ENCODE assay signal across 17 cellular contexts in genomic region chr16:79571065-79571697, GRCh38. TPM values are rescaled to one million over a fixed set of nuclear protein-coding genes. Genes with fewer than 3 reads are reported as not detected.
DNase-seq lines count a peak whose midpoint lies in the region; TF ChIP-seq lines count a peak whose summit lies in the region.
"Had no signal": no experiment of that assay in that cellular context is flagged by ENCODE, and none has a peak within 500 bp of the region (broad histone marks: within the 10 kb centered on the region; RNA-seq: fewer than 3 reads in every experiment).

No MANE protein-coding gene starts in this region.

- WGBS in testis, 2 donors, result 33 to 47% methylated on average over 6 of the region's 6 CpGs

- no peaks in the 10 kb centered on the region for H3K9me2 ChIP-seq in Karpas-422 (replicated peaks; ENCODE audit: insufficient read depth, low read length)

- no peak for TF ChIP-seq POLR2A in testis (IDR thresholded peaks at IDR 0.05)

- H3K27ac Mint-ChIP-seq in nephron, result peak overlapping the region in 2 of 3 experiments; percentile 50 to 64
- H3K27ac Mint-ChIP-seq in glutamatergic neuron (ENCODE audit: unreplicated experiment), result no peak overlapping the region
- H3K27ac Mint-ChIP-seq: activated naive CD8-positive, alpha-beta T cell treated with anti-CD3 and anti-CD28 coated beads, Interleukin-2, amount 10 ng/mL, durations not matched to agents 7 days and 5 days; WTC11 had no signal

- no peak overlapping the region for H3K27ac ChIP-seq in Karpas-422 (ENCODE audit: low read length)
- no peak overlapping the region for H3K27ac ChIP-seq in testis
- H3K27ac ChIP-seq: cardiac muscle cell, RWPE1 had no signal

- H3K36me3 ChIP-seq in Karpas-422 (ENCODE audit: insufficient read depth, low read length), result no peaks in the 10 kb centered on the region
- no peaks in the 10 kb centered on the region for H3K36me3 ChIP-seq in testis (ENCODE audit: low read depth, missing control alignments)
- H3K36me3 ChIP-seq: cardiac muscle cell had no signal

- H3K4me3 ChIP-seq in Karpas-422 (ENCODE audit: low read length) (no peak overlapping the region), testis (peak overlapping the region in 1 of 2 donors; percentile 31)
- H3K4me3 ChIP-seq: cardiac muscle cell, mucosa of descending colon had no signal

- no peaks in the 10 kb centered on the region for H3K79me2 ChIP-seq in Karpas-422 (ENCODE audit: low read length)

- peak overlapping the region in 2 of 3 experiments; percentile 68 to 77 for H3K4me3 Mint-ChIP-seq in nephron
- no peak overlapping the region for H3K4me3 Mint-ChIP-seq in glutamatergic neuron (ENCODE audit: unreplicated experiment)
- H3K4me3 Mint-ChIP-seq: activated naive CD8-positive, alpha-beta T cell treated with anti-CD3 and anti-CD28 coated beads, Interleukin-2, amount 10 ng/mL, durations not matched to agents 7 days and 5 days; WTC11 had no signal

- no peaks in the 10 kb centered on the region for H3K4me1 ChIP-seq in Karpas-422 (ENCODE audit: low read length)
- H3K4me1 ChIP-seq in testis, result no peaks in the 10 kb centered on the region

- H3K27me3 ChIP-seq in Karpas-422 (ENCODE audit: low read length), result no peaks in the 10 kb centered on the region
- no peaks in the 10 kb centered on the region for H3K27me3 ChIP-seq in testis
- H3K27me3 ChIP-seq: cardiac muscle cell had no signal

- H3K9me3 ChIP-seq in Karpas-422 (ENCODE audit: low read length), result no peaks in the 10 kb centered on the region
- H3K9me3 ChIP-seq in testis, result no peaks in the 10 kb centered on the region
- H3K9me3 ChIP-seq: mucosa of descending colon had no signal

- intact Hi-C loops in testis (cut with DNase I; ENCODE audit: low total_unique reads), result no loop called here

- no peak overlapping the region for H3K9ac ChIP-seq in Karpas-422 (ENCODE audit: low read length)

- H4K20me1 ChIP-seq in Karpas-422 (ENCODE audit: insufficient read depth, low read depth, low read length), result 0 out of 2 replicates have a peak, but pooled peaks cover 3% of the 10 kb centered on the region

- H3K27me3 Mint-ChIP-seq in nephron (ENCODE audit: low read depth) (peaks cover 45% of the 10 kb centered on the region), glutamatergic neuron (ENCODE audit: unreplicated experiment) (peaks cover 5% of the 10 kb centered on the region)

- no peaks in the 10 kb centered on the region for H3K9me3 Mint-ChIP-seq in nephron
- no peaks in the 10 kb centered on the region for H3K9me3 Mint-ChIP-seq in glutamatergic neuron (ENCODE audit: unreplicated experiment)
- H3K9me3 Mint-ChIP-seq: activated naive CD8-positive, alpha-beta T cell treated with anti-CD3 and anti-CD28 coated beads, Interleukin-2, amount 10 ng/mL, durations not matched to agents 7 days and 5 days; WTC11 had no signal

- no peak overlapping the region for H2AFZ ChIP-seq in Karpas-422 (ENCODE audit: low read length)

- H3K4me1 Mint-ChIP-seq in nephron (peaks cover 21% of the 10 kb centered on the region), glutamatergic neuron (ENCODE audit: low read depth, unreplicated experiment) (peaks cover 3% of the 10 kb centered on the region)
- H3K4me1 Mint-ChIP-seq: activated naive CD8-positive, alpha-beta T cell treated with anti-CD3 and anti-CD28 coated beads, Interleukin-2, amount 10 ng/mL, durations not matched to agents 7 days and 5 days had no signal

- DNase-seq in Karpas-422 (peak; percentile 45), fibroblast of peridontal ligament (ENCODE audit: extremely low read depth) (peak; percentile 29), testis (peak; percentile 64), NCI-H748 (lab: John Stamatoyannopoulos, UW; ENCODE audit: unreplicated experiment) (no peak), NCI-H2029 (lab: John Stamatoyannopoulos, UW) (no peak), glutamatergic neuron (no peak), MV-4-11 (lab: John Stamatoyannopoulos, UW) (no peak)
- DNase-seq: activated naive CD8-positive, alpha-beta T cell treated with anti-CD3 and anti-CD28 coated beads, Interleukin-2, amount 10 ng/mL, durations not matched to agents 7 days and 5 days; NCI-H146; NCI-H226; stimulated activated naive CD4-positive, alpha-beta T cell had no signal

- H3K36me3 Mint-ChIP-seq in nephron (ENCODE audit: low read depth) (no peaks in the 10 kb centered on the region), glutamatergic neuron (ENCODE audit: unreplicated experiment) (no peaks in the 10 kb centered on the region)
- H3K36me3 Mint-ChIP-seq: activated naive CD8-positive, alpha-beta T cell treated with anti-CD3 and anti-CD28 coated beads, Interleukin-2, amount 10 ng/mL, durations not matched to agents 7 days and 5 days; WTC11 had no signal

- H3K4me2 ChIP-seq in Karpas-422 (ENCODE audit: low read depth, low read length, poor library complexity, severe bottlenecking), result no peak overlapping the region

- TF ChIP-seq CTCF in nephron (IDR thresholded peaks at IDR 0.05; ENCODE audit: unreplicated experiment in 3 of 3), result no peak
- TF ChIP-seq CTCF in testis (IDR thresholded peaks at IDR 0.05), result no peak
- TF ChIP-seq CTCF in glutamatergic neuron (IDR thresholded peaks at IDR 0.05; ENCODE audit: partially characterized antibody, unreplicated experiment), result no peak

RNA-seq across cellular contexts. Expression of gene MAF, which starts 29.4 kb away (rescaled TPM):
- not detected in 2 replicates for total RNA-seq in Karpas-422 (2014; rRNA removed; shearing (Covaris generic); ENCODE audit: low replicate concordance)
- total RNA-seq in testis (100 to 1,000 TPM in 1 of 2 donors, 10 to 100 TPM in 1; 84.6 to 112 TPM), glutamatergic neuron (ENCODE audit: unreplicated experiment) (5.0 TPM)
- 22.0 TPM for polyA plus RNA-seq in testis (ENCODE audit: insufficient read depth, low read depth, low replicate concordance)
- total RNA-seq: HT-29 had no signal

Comparison
In these comparisons a context has a peak if more than half of its experiments do, and no peak if none do; other contexts are left out.
1. DNase-seq: peak in Karpas-422 (single experiment), fibroblast of peridontal ligament (single experiment) and testis (single experiment); none in NCI-H748 (single experiment), NCI-H2029 (single experiment), glutamatergic neuron (single experiment) and MV-4-11 (single experiment).
2. RNA of gene MAF, which starts 29.4 kb away (total RNA-seq): 84.6 to 112 TPM in testis; 5.0 TPM in glutamatergic neuron (single experiment) and not detected in Karpas-422; every median in the first group is over 10 times any median in the second.